Comparison of ENCODE assay signal across 8 cellular contexts in the genomic region with DNA sequence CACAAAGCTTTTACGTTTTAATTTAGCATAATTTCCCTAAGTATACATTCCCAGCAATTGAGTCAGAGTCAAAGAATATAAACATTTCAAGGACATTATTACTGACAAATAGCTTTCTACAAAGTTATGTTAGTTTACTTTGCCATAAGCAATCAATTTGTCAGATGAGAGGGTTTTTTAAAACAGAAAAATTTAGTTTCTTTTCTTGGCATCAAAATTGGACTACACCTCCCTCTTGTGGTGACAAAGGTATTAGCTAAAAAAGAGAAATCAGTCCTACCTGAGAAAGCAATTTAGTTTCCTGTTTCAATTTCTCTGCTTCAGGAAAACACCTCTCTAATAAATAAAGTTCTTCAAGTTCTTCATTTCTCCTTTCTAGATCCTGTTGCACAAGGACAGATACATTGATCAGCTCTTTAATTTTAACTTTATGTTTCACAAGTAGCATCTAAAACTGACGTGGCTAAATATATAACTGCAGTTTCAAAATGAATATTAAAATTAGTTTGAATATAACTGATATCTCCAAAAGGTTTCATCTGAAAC. TPM values are rescaled to one million over a fixed set of nuclear protein-coding genes. Genes with fewer than 3 reads are reported as not detected.
DNase-seq lines count a peak whose midpoint lies in the region; ATAC-seq and TF ChIP-seq lines count a peak whose summit lies in the region.

No MANE protein-coding gene starts in this region.

- peak; percentile 78 for TF ChIP-seq CTCF in fibroblast of pulmonary artery (IDR thresholded peaks at IDR 0.05; ENCODE audit: low read length, missing control alignments)

- H3K4me3 Mint-ChIP-seq in stimulated activated effector memory CD8-positive, alpha-beta T cell treated with anti-CD3 and anti-CD28 coated beads, Interleukin-12 subunit alpha, Interleukin-12 subunit beta, amount 100 ng/mL, for 72 hours = peak overlapping the region; percentile 6

- DNase-seq in DMS114 treated with DMSO at 0.1 percent for 48 hours (lab: John Stamatoyannopoulos, UW; ENCODE audit: unreplicated experiment) = peak; percentile 17
- DNase-seq in SK-N-DZ (ENCODE audit: low spot score) = peak; percentile 31
- DNase-seq in fibroblast of pulmonary artery (ENCODE audit: low read depth) = peak; percentile 53
- DNase-seq in stimulated activated effector memory CD8-positive, alpha-beta T cell treated with anti-CD3 and anti-CD28 coated beads, Interleukin-12 subunit alpha, Interleukin-12 subunit beta, amount 100 ng/mL, for 72 hours (ENCODE audit: low spot score in 2 of 2) = no peak
- no peak for DNase-seq in ureter (ENCODE audit: low spot score)

- no peaks in the 10 kb centered on the region for H3K9me3 Mint-ChIP-seq in stimulated activated effector memory CD8-positive, alpha-beta T cell treated with anti-CD3 and anti-CD28 coated beads, Interleukin-12 subunit alpha, Interleukin-12 subunit beta, amount 100 ng/mL, for 72 hours

- H3K36me3 Mint-ChIP-seq in stimulated activated effector memory CD8-positive, alpha-beta T cell treated with anti-CD3 and anti-CD28 coated beads, Interleukin-12 subunit alpha, Interleukin-12 subunit beta, amount 100 ng/mL, for 72 hours = no peaks in the 10 kb centered on the region

- H3K27ac Mint-ChIP-seq in stimulated activated effector memory CD8-positive, alpha-beta T cell treated with anti-CD3 and anti-CD28 coated beads, Interleukin-12 subunit alpha, Interleukin-12 subunit beta, amount 100 ng/mL, for 72 hours = no peak overlapping the region

- no peak overlapping the region for H3K4me3 ChIP-seq in fibroblast of pulmonary artery (replicated peaks; ENCODE audit: low read depth, low read length)

- ATAC-seq in GM18907 (IDR thresholded peaks at IDR 0.05; ENCODE audit: unreplicated experiment) = peak; percentile 49
- peak; percentile 53 for ATAC-seq in HG03565 (IDR thresholded peaks at IDR 0.05; ENCODE audit: unreplicated experiment)
- no peak for ATAC-seq in stimulated activated effector memory CD8-positive, alpha-beta T cell treated with anti-CD3 and anti-CD28 coated beads, Interleukin-12 subunit alpha, Interleukin-12 subunit beta, amount 100 ng/mL, for 72 hours
- no peak for ATAC-seq in HG03280 (IDR thresholded peaks at IDR 0.05; ENCODE audit: unreplicated experiment)

- H3K4me1 Mint-ChIP-seq in stimulated activated effector memory CD8-positive, alpha-beta T cell treated with anti-CD3 and anti-CD28 coated beads, Interleukin-12 subunit alpha, Interleukin-12 subunit beta, amount 100 ng/mL, for 72 hours = no peaks in the 10 kb centered on the region

RNA-seq across cellular contexts. Expression of a gene that starts 39.9 kb away (rescaled TPM):
- 0.08 TPM in 1 of 2 replicates, not detected in the other for polyA plus RNA-seq in SK-N-DZ (2014; cell fraction: cytosol; rRNA removed)
- polyA plus RNA-seq in SK-N-DZ (2014; cell fraction: nucleus; rRNA removed) = 0.36 TPM in 1 of 2 replicates, not detected in the other
- total RNA-seq in ureter = 1.5 TPM

RNA-seq across cellular contexts. Expression of a gene that starts 39.9 kb away (rescaled TPM):
- 32.2 and 36.2 TPM in 2 replicates for polyA plus RNA-seq in SK-N-DZ (2014; cell fraction: cytosol; rRNA removed)
- 27.6 and 30.7 TPM in 2 replicates for polyA plus RNA-seq in SK-N-DZ (2014; cell fraction: nucleus; rRNA removed)
- 30.2 TPM for total RNA-seq in ureter

Comparison
In these comparisons a context has a peak if more than half of its experiments do, and no peak if none do; other contexts are left out.
1. DNase-seq: peak in DMS114 treated with DMSO at 0.1 percent for 48 hours (single experiment), SK-N-DZ (single experiment) and fibroblast of pulmonary artery (single experiment); none in stimulated activated effector memory CD8-positive, alpha-beta T cell treated with anti-CD3 and anti-CD28 coated beads, Interleukin-12 subunit alpha, Interleukin-12 subunit beta, amount 100 ng/mL, for 72 hours (0 of 2) and ureter (single experiment).
2. ATAC-seq: peak in GM18907 (single experiment) and HG03565 (single experiment); none in stimulated activated effector memory CD8-positive, alpha-beta T cell treated with anti-CD3 and anti-CD28 coated beads, Interleukin-12 subunit alpha, Interleukin-12 subunit beta, amount 100 ng/mL, for 72 hours (single experiment) and HG03280 (single experiment).